In genomic region chr13:78029891-78030290, GRCh38 we compare ENCODE assay signal across 31 cellular contexts.
"Had no signal": no experiment of that assay in that cellular context is flagged by ENCODE, and none has a peak within 500 bp of the region (broad histone marks: within the 10 kb centered on the region; RNA-seq: fewer than 3 reads in every experiment).

No MANE protein-coding gene starts in this region.

- H3K27ac ChIP-seq: heart right ventricle, left lung, lower lobe of right lung, pancreas, prostate gland, sigmoid colon, thoracic aorta, uterus, WERI-Rb-1 had no signal

- H3K4me3 Mint-ChIP-seq: activated CD4-positive, alpha-beta T cell treated with anti-CD3 and anti-CD28 coated beads, Interleukin-2, amount 10 ng/mL, durations not matched to agents 7 days and 5 days; activated CD8-positive, alpha-beta memory T cell treated with anti-CD3 and anti-CD28 coated beads, Interleukin-2, amount 10 ng/mL, durations not matched to agents 7 days and 5 days; activated CD8-positive, alpha-beta T cell treated with anti-CD3 and anti-CD28 coated beads, Interleukin-2, amount 10 ng/mL, durations not matched to agents 7 days and 5 days; activated naive CD4-positive, alpha-beta T cell treated with anti-CD3 and anti-CD28 coated beads, Interleukin-2, amount 50 U/mL, for 24 hours; activated naive CD8-positive, alpha-beta T cell treated with anti-CD3 and anti-CD28 coated beads, Interleukin-2, amount 50 U/mL, for 24 hours; natural killer cell; stimulated activated effector memory CD8-positive, alpha-beta T cell treated with anti-CD3 and anti-CD28 coated beads, Interleukin-12 subunit alpha, Interleukin-12 subunit beta, amount 100 ng/mL, for 72 hours; stimulated activated naive CD8-positive, alpha-beta T cell treated with anti-CD3 and anti-CD28 coated beads, Interleukin-15, Interleukin-2, amounts not matched to agents 100 ng/mL and 50 ng/mL, for 24 hours; T-helper 17 cell had no signal

- H3K27me3 ChIP-seq: heart right ventricle, left lung, pancreas, sigmoid colon, uterus had no signal

- H3K36me3 ChIP-seq: heart right ventricle, left lung, lower lobe of right lung, pancreas, prostate gland, sigmoid colon, thoracic aorta, uterus, WERI-Rb-1 had no signal

- H3K4me3 ChIP-seq: heart right ventricle, left lung, lower lobe of right lung, pancreas, prostate gland, sigmoid colon, thoracic aorta, uterus had no signal

- H3K9me3 ChIP-seq: lower lobe of right lung, pancreas, prostate gland, sigmoid colon, thoracic aorta, uterus had no signal

- H3K4me1 ChIP-seq: left lung, lower lobe of right lung, prostate gland, sigmoid colon, uterus had no signal

- H3K9me3 Mint-ChIP-seq: activated CD4-positive, alpha-beta T cell treated with anti-CD3 and anti-CD28 coated beads, Interleukin-2, amount 10 ng/mL, durations not matched to agents 7 days and 5 days; activated naive CD8-positive, alpha-beta T cell treated with anti-CD3 and anti-CD28 coated beads, Interleukin-2, amount 50 U/mL, for 24 hours; activated T-helper 2 cell treated with anti-CD3 and anti-CD28 coated beads, Interferon-gamma antibody, Interleukin-2, Interleukin-4, amounts not matched to agents 10 μg/mL and 5 μg/mL and 100 μg/mL, durations not matched to agents 14 hours and 24 hours and 36 hours; natural killer cell; stimulated activated effector memory CD8-positive, alpha-beta T cell treated with anti-CD3 and anti-CD28 coated beads, Interleukin-12 subunit alpha, Interleukin-12 subunit beta, amount 100 ng/mL, for 72 hours; stimulated activated naive CD8-positive, alpha-beta T cell treated with anti-CD3 and anti-CD28 coated beads, Interleukin-15, Interleukin-2, amounts not matched to agents 100 ng/mL and 50 ng/mL, for 24 hours had no signal

- H3K27ac Mint-ChIP-seq: activated CD4-positive, alpha-beta T cell treated with anti-CD3 and anti-CD28 coated beads, Interleukin-2, amount 10 ng/mL, durations not matched to agents 7 days and 5 days; activated CD8-positive, alpha-beta memory T cell treated with anti-CD3 and anti-CD28 coated beads, Interleukin-2, amount 10 ng/mL, durations not matched to agents 7 days and 5 days; activated CD8-positive, alpha-beta T cell treated with anti-CD3 and anti-CD28 coated beads, Interleukin-2, amount 10 ng/mL, durations not matched to agents 7 days and 5 days; activated naive CD4-positive, alpha-beta T cell treated with anti-CD3 and anti-CD28 coated beads, Interleukin-2, amount 50 U/mL, for 24 hours; activated naive CD8-positive, alpha-beta T cell treated with anti-CD3 and anti-CD28 coated beads, Interleukin-2, amount 50 U/mL, for 24 hours; activated T-helper 2 cell treated with anti-CD3 and anti-CD28 coated beads, Interferon-gamma antibody, Interleukin-2, Interleukin-4, amounts not matched to agents 10 μg/mL and 5 μg/mL and 100 μg/mL, durations not matched to agents 14 hours and 24 hours and 36 hours; natural killer cell; stimulated activated effector memory CD8-positive, alpha-beta T cell treated with anti-CD3 and anti-CD28 coated beads, Interleukin-12 subunit alpha, Interleukin-12 subunit beta, amount 100 ng/mL, for 72 hours; stimulated activated naive CD8-positive, alpha-beta T cell treated with anti-CD3 and anti-CD28 coated beads, Interleukin-15, Interleukin-2, amounts not matched to agents 100 ng/mL and 50 ng/mL, for 24 hours; T-helper 17 cell had no signal

- H3K4me1 Mint-ChIP-seq: activated CD4-positive, alpha-beta T cell treated with anti-CD3 and anti-CD28 coated beads, Interleukin-2, amount 10 ng/mL, durations not matched to agents 7 days and 5 days; activated CD8-positive, alpha-beta memory T cell treated with anti-CD3 and anti-CD28 coated beads, Interleukin-2, amount 10 ng/mL, durations not matched to agents 7 days and 5 days; activated naive CD4-positive, alpha-beta T cell treated with anti-CD3 and anti-CD28 coated beads, Interleukin-2, amount 50 U/mL, for 24 hours; activated naive CD8-positive, alpha-beta T cell treated with anti-CD3 and anti-CD28 coated beads, Interleukin-2, amount 50 U/mL, for 24 hours; stimulated activated effector memory CD8-positive, alpha-beta T cell treated with anti-CD3 and anti-CD28 coated beads, Interleukin-12 subunit alpha, Interleukin-12 subunit beta, amount 100 ng/mL, for 72 hours; T-helper 17 cell had no signal

- H3K36me3 Mint-ChIP-seq: activated CD8-positive, alpha-beta memory T cell treated with anti-CD3 and anti-CD28 coated beads, Interleukin-2, amount 10 ng/mL, durations not matched to agents 7 days and 5 days; activated naive CD4-positive, alpha-beta T cell treated with anti-CD3 and anti-CD28 coated beads, Interleukin-2, amount 50 U/mL, for 24 hours; stimulated activated effector memory CD8-positive, alpha-beta T cell treated with anti-CD3 and anti-CD28 coated beads, Interleukin-12 subunit alpha, Interleukin-12 subunit beta, amount 100 ng/mL, for 72 hours had no signal

- DNase-seq: activated CD4-positive, alpha-beta T cell treated with anti-CD3 and anti-CD28 coated beads, Interleukin-2, amount 10 ng/mL, durations not matched to agents 7 days and 5 days; activated CD4-positive, CD25-positive, alpha-beta regulatory T cell treated with anti-CD3 and anti-CD28 coated beads, Interleukin-2, amount 50 U/mL, for 72 hours; activated CD8-positive, alpha-beta memory T cell treated with anti-CD3 and anti-CD28 coated beads, Interleukin-2, amount 10 ng/mL, durations not matched to agents 7 days and 5 days; activated CD8-positive, alpha-beta T cell treated with anti-CD3 and anti-CD28 coated beads, Interleukin-2, amount 10 ng/mL, durations not matched to agents 7 days and 5 days; activated naive CD8-positive, alpha-beta T cell treated with anti-CD3 and anti-CD28 coated beads, Interleukin-2, amount 50 U/mL, for 24 hours; activated T-cell treated with anti-CD3 and anti-CD28 coated beads, Interleukin-2, amount 50 U/mL, for 48 hours; amygdala; dermis blood vessel endothelial cell; effector memory CD4-positive, alpha-beta T cell; heart right ventricle; kidney glomerular epithelial cell; left lung; lower lobe of right lung; mesenchymal stem cell; natural killer cell; nucleus accumbens; pancreas; sigmoid colon; small intestine; stimulated activated CD4-positive, alpha-beta T cell treated with anti-CD3 and anti-CD28 coated beads, Interleukin-4, amount 100 ng/mL, for 24 hours; T-helper 17 cell; T1000; trophoblast cell; uterus; WERI-Rb-1 had no signal

- ATAC-seq: activated CD8-positive, alpha-beta memory T cell treated with anti-CD3 and anti-CD28 coated beads, Interleukin-2, amount 10 ng/mL, durations not matched to agents 7 days and 5 days; activated CD8-positive, alpha-beta T cell treated with anti-CD3 and anti-CD28 coated beads, Interleukin-2, amount 10 ng/mL, durations not matched to agents 7 days and 5 days; activated naive CD8-positive, alpha-beta T cell treated with anti-CD3 and anti-CD28 coated beads, Interleukin-2, amount 50 U/mL, for 24 hours; heart right ventricle; natural killer cell; pancreas; stimulated activated effector memory CD8-positive, alpha-beta T cell treated with anti-CD3 and anti-CD28 coated beads, Interleukin-12 subunit alpha, Interleukin-12 subunit beta, amount 100 ng/mL, for 72 hours; T-helper 17 cell had no signal
